ENCODE assay signal across 14 cellular contexts in genomic region chr5:72519191-72519590, GRCh38. TPM values are rescaled to one million over a fixed set of nuclear protein-coding genes. Genes with fewer than 3 reads are reported as not detected.
"Had no signal": no experiment of that assay in that cellular context is flagged by ENCODE, and none has a peak within 500 bp of the region (broad histone marks: within the 10 kb centered on the region; RNA-seq: fewer than 3 reads in every experiment).

No MANE protein-coding gene starts in this region.

- FAIRE-seq: urothelium cell line had no signal

- H3K36me3 ChIP-seq: esophagus squamous epithelium had no signal

- H3K27ac ChIP-seq: foreskin keratinocyte had no signal

- H3K4me1 ChIP-seq: foreskin keratinocyte had no signal

- DNase-seq: activated CD4-positive, alpha-beta T cell treated with anti-CD3 and anti-CD28 coated beads for 1 hour; activated CD4-positive, alpha-beta T cell treated with anti-CD3 and anti-CD28 coated beads, Interleukin-2, amount 50 U/mL, for 48 hours; activated effector memory CD4-positive, alpha-beta T cell treated with anti-CD3 and anti-CD28 coated beads, Interleukin-2, amount 50 U/mL, for 16 hours; activated T-cell treated with anti-CD3 and anti-CD28 coated beads, Interleukin-2, amount 50 U/mL, for 4 hours; amniotic stem cell; esophagus squamous epithelium; foreskin keratinocyte; kidney; stimulated activated CD4-positive, alpha-beta T cell treated with anti-CD3 and anti-CD28 coated beads, Interleukin-2, amount 100 ng/mL, for 48 hours; stimulated activated naive CD8-positive, alpha-beta T cell treated with anti-CD3 and anti-CD28 coated beads, Interleukin-15, Interleukin-2, amounts not matched to agents 100 U/mL and 50 U/mL, for 24 hours; T-helper 9 cell had no signal

- ATAC-seq: activated naive CD4-positive, alpha-beta T cell treated with anti-CD3 and anti-CD28 coated beads, Interleukin-2, amount 50 U/mL, for 72 hours; activated T-cell treated with anti-CD3 and anti-CD28 coated beads, Interleukin-2, amount 50 U/mL, for 4 hours; foreskin keratinocyte; stimulated activated naive CD8-positive, alpha-beta T cell treated with anti-CD3 and anti-CD28 coated beads, Interleukin-15, Interleukin-2, amounts not matched to agents 100 U/mL and 50 U/mL, for 24 hours had no signal

- H3K4me3 ChIP-seq: esophagus squamous epithelium had no signal

- H3K27me3 ChIP-seq: esophagus squamous epithelium, foreskin keratinocyte had no signal

RNA-seq across cellular contexts. Expression of gene ZNF366, which starts 12.0 kb away (rescaled TPM):
- total RNA-seq: activated naive CD4-positive, alpha-beta T cell treated with anti-CD3 and anti-CD28 coated beads, Interleukin-2, amount 50 U/mL, for 72 hours; activated T-cell treated with anti-CD3 and anti-CD28 coated beads, Interleukin-2, amount 50 U/mL, for 4 hours; foreskin keratinocyte; mesothelial cell of epicardium had no signal
